In the genomic region with DNA sequence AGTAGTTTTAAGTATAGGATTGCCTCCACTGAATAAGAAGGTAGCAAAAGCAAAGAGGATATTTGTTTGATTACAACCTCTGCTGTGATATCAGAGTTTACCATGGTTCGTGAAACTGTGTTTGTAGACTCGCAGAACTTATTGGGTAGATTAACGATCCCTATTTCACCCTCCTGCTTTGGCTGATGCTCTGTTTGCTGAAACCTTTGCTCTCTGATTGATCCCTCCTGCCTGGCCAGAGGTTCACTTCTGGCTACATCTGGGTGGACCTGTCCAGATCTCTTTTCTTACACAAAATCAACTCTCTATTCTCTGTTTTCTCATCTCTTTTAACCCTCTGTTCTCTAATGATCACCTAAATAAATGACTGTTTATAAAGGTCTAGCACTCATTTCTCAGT, we compare ENCODE assay signal across 2 cellular contexts.
A peak's percentile ranks its signal among the peaks of the same experiment; 100 is the strongest.
TF ChIP-seq lines count a peak whose summit lies in the region.

No MANE protein-coding gene starts in this region.

TF ChIP-seq in GM23338, 12 proteins besides CTCF, POLR2A, EP300 and RAD21 (continued from another document):
- TF ChIP-seq ETS1 (IDR thresholded peaks at IDR 0.05), result no peak
- TF ChIP-seq REST (IDR thresholded peaks at IDR 0.05; ENCODE audit: unreplicated experiment), result no peak
- TF ChIP-seq ZNF331 (CRISPR knock-in tag; IDR thresholded peaks at IDR 0.05; ENCODE audit: low read depth), result no peak
- TF ChIP-seq JUNB (IDR thresholded peaks at IDR 0.05; ENCODE audit: unreplicated experiment), result no peak
- TF ChIP-seq ZNF462 (CRISPR knock-in tag; IDR thresholded peaks at IDR 0.05), result no peak
- TF ChIP-seq EZH2phosphoT487 (IDR thresholded peaks at IDR 0.05; ENCODE audit: unreplicated experiment), result no peak
- no peak for TF ChIP-seq EZH2 (IDR thresholded peaks at IDR 0.05; ENCODE audit: low read depth, unreplicated experiment)
- TF ChIP-seq ZNF114 (CRISPR knock-in tag; IDR thresholded peaks at IDR 0.05), result no peak
TF ChIP-seq in GM23338: peak in this region for 0.

TF ChIP-seq in liver, 16 proteins besides CTCF, POLR2A, EP300 and RAD21 (continued from another document):
- TF ChIP-seq HNF4G (IDR thresholded peaks at IDR 0.05) (peak; percentile 78), JUND (IDR thresholded peaks at IDR 0.05) (peak; percentile 48 to 59), ZBTB33 (IDR thresholded peaks at IDR 0.05) (peak; percentile 78), REST (IDR thresholded peaks at IDR 0.05) (peak; percentile 31), GABPA (IDR thresholded peaks at IDR 0.05 in 1 of 2, conservative IDR thresholded peaks at IDR 0.05 in 1 of 2) (no peak), EGR1 (IDR thresholded peaks at IDR 0.05; ENCODE audit: low read depth in 2 of 2) (peak in 1 of 2 donors; percentile 54), FOXA1 (IDR thresholded peaks at IDR 0.05) (peak; percentile 7), NR2F2 (IDR thresholded peaks at IDR 0.05) (peak; percentile 63), MAX (IDR thresholded peaks at IDR 0.05) (peak; percentile 59)
